8 cellular contexts compared by ENCODE assay signal in genomic region chr18:70931942-70932814, GRCh38.
A peak's percentile ranks its signal among the peaks of the same experiment; 100 is the strongest.
DNase-seq lines count a peak whose midpoint lies in the region; ATAC-seq, FAIRE-seq and TF ChIP-seq lines count a peak whose summit lies in the region.

No MANE protein-coding gene starts in this region.

- peak; percentile 46 to 48 for TF ChIP-seq RAD21 in A549 (conservative IDR thresholded peaks at IDR 0.05 in 1 of 2, IDR thresholded peaks at IDR 0.05 in 1 of 2)

- FAIRE-seq in A549 (lab: Jason Lieb, UNC) = no peak

- H4K20me1 ChIP-seq in mammary epithelial cell (ENCODE audit: insufficient read depth, low read length) = no peaks in the 10 kb centered on the region

- intact Hi-C loops in mammary epithelial cell (cut with micrococcal nuclease) = loop anchor here (2.0 kb wide), 1 partner anchor 1741 kb away; no protein-coding TSS in a partner anchor

- H3K4me1 ChIP-seq in A549 (no peaks in the 10 kb centered on the region), mammary epithelial cell (ENCODE audit: insufficient read depth, low read length) (no peaks in the 10 kb centered on the region)

- ATAC-seq in A549 (peak; percentile 30 to 46; a peak in 1 of 6 replicates), GM19372 (IDR thresholded peaks at IDR 0.05; ENCODE audit: low read depth, unreplicated experiment) (peak; percentile 74)

- TF ChIP-seq CTCF in A549 (IDR thresholded peaks at IDR 0.05) (peak; percentile 57), mammary epithelial cell (conservative IDR thresholded peaks at IDR 0.05 in 1 of 2, IDR thresholded peaks at IDR 0.05 in 1 of 2; ENCODE audit: extremely low read depth in 1 of 2, insufficient read depth in 1 of 2, low read depth in 1 of 2, low read length in 2 of 2) (peak; percentile 37 to 51)

- H3K9me3 Mint-ChIP-seq in T-helper 2 cell treated with Interferon-gamma antibody and Interleukin-4, amounts not matched to agents 5 μg/mL and 100 μg/mL, for 36 hours = no peaks in the 10 kb centered on the region
- H3K9me3 Mint-ChIP-seq in activated CD4-positive, alpha-beta memory T cell treated with anti-CD3 and anti-CD28 coated beads, Interleukin-2, amount 10 ng/mL, durations not matched to agents 7 days and 5 days = no peaks in the 10 kb centered on the region

- H3K9me3 ChIP-seq in A549 (no peaks in the 10 kb centered on the region), mammary epithelial cell (replicated peaks; ENCODE audit: insufficient read depth, low read length) (peaks cover 4% of the 10 kb centered on the region)

- H2AFZ ChIP-seq in mammary epithelial cell (ENCODE audit: low read depth, low read length) = no peak overlapping the region

- 20% methylated on average over 7 of the region's 7 CpGs for WGBS in A549 (ENCODE audit: missing lambda C conversion rate)
- 43% methylated on average over 7 of the region's 7 CpGs for WGBS in mammary epithelial cell (ENCODE audit: low coverage, missing lambda C conversion rate)

- H3K9ac ChIP-seq in mammary epithelial cell (ENCODE audit: insufficient read depth, low read length) = no peak overlapping the region

- H3K4me3 ChIP-seq in A549 (no peak overlapping the region), mammary epithelial cell (replicated peaks in 1 of 3; ENCODE audit: insufficient read depth in 1 of 3, low read depth in 2 of 3, low read length in 3 of 3) (no peak overlapping the region)

- POLR2A ChIA-PET in A549 (lab: Yijun Ruan, JAX) = no interaction called here
- POLR2A ChIA-PET in activated CD4-positive, alpha-beta memory T cell treated with anti-CD3 and anti-CD28 coated beads, Interleukin-2, amount 10 ng/mL, durations not matched to agents 7 days and 5 days (lab: Charles Lee) = no interaction called here

- H3K79me2 ChIP-seq in mammary epithelial cell (ENCODE audit: insufficient read depth, low read length) = no peaks in the 10 kb centered on the region

- CTCF ChIA-PET in A549 (lab: Yijun Ruan, JAX) = interaction anchor here (0.7 to 1.0 kb wide), 3 partner anchors 8 to 1617 kb away, joined by 3 read pairs; partner anchors contain the start of gene CBLN2
- CTCF ChIA-PET in mammary epithelial cell (lab: Charles Lee; ENCODE audit: low non-redundant PET) = no interaction called here
- CTCF ChIA-PET in activated CD4-positive, alpha-beta memory T cell treated with anti-CD3 and anti-CD28 coated beads, Interleukin-2, amount 10 ng/mL, durations not matched to agents 7 days and 5 days (lab: Charles Lee) = interaction anchor here (0.8 kb wide), 1 partner anchor 8 kb away, joined by 3 read pairs; no protein-coding TSS in a partner anchor

- no peak overlapping the region for H3K4me3 Mint-ChIP-seq in T-helper 2 cell treated with Interferon-gamma antibody and Interleukin-4, amounts not matched to agents 5 μg/mL and 100 μg/mL, for 36 hours
- H3K4me3 Mint-ChIP-seq in activated CD4-positive, alpha-beta memory T cell treated with anti-CD3 and anti-CD28 coated beads, Interleukin-2, amount 10 ng/mL, durations not matched to agents 7 days and 5 days = no peak overlapping the region

- H3K27me3 Mint-ChIP-seq in T-helper 2 cell treated with Interferon-gamma antibody and Interleukin-4, amounts not matched to agents 5 μg/mL and 100 μg/mL, for 36 hours (ENCODE audit: low read depth) = no peaks in the 10 kb centered on the region
- H3K27me3 Mint-ChIP-seq in activated CD4-positive, alpha-beta memory T cell treated with anti-CD3 and anti-CD28 coated beads, Interleukin-2, amount 10 ng/mL, durations not matched to agents 7 days and 5 days = no peaks in the 10 kb centered on the region

- TF ChIP-seq EP300 in A549 (IDR thresholded peaks at IDR 0.05) = no peak

- no peaks in the 10 kb centered on the region for H3K36me3 ChIP-seq in mammary epithelial cell (ENCODE audit: insufficient read depth, low read length)

- dilution Hi-C loops in mammary epithelial cell (cut with HindIII; ENCODE audit: low sequenced_read_pairs) = no loop called here

- H3K27ac Mint-ChIP-seq in T-helper 2 cell treated with Interferon-gamma antibody and Interleukin-4, amounts not matched to agents 5 μg/mL and 100 μg/mL, for 36 hours = no peak overlapping the region
- no peak overlapping the region for H3K27ac Mint-ChIP-seq in activated CD4-positive, alpha-beta memory T cell treated with anti-CD3 and anti-CD28 coated beads, Interleukin-2, amount 10 ng/mL, durations not matched to agents 7 days and 5 days

- no peaks in the 10 kb centered on the region for H3K36me3 Mint-ChIP-seq in T-helper 2 cell treated with Interferon-gamma antibody and Interleukin-4, amounts not matched to agents 5 μg/mL and 100 μg/mL, for 36 hours (ENCODE audit: low read depth)
- H3K36me3 Mint-ChIP-seq in activated CD4-positive, alpha-beta memory T cell treated with anti-CD3 and anti-CD28 coated beads, Interleukin-2, amount 10 ng/mL, durations not matched to agents 7 days and 5 days (ENCODE audit: low read depth) = no peaks in the 10 kb centered on the region

- in situ Hi-C loops in mammary epithelial cell (cut with MboI; ENCODE audit: low sequenced_read_pairs in 2 of 2) = no loop called here

- H3K27ac ChIP-seq in A549 (no peak overlapping the region), mammary epithelial cell (ENCODE audit: insufficient read depth, low read depth, low read length) (no peak overlapping the region)

- DNase-seq in A549 (ENCODE audit: low read depth in 1 of 2, low spot score in 1 of 2) (peak in 1 of 2 experiments; percentile 32), NCI-H2196 treated with DMSO at 0.1 percent for 48 hours (lab: John Stamatoyannopoulos, UW; ENCODE audit: unreplicated experiment) (peak; percentile 6), mammary epithelial cell (peak; percentile 1), middle frontal gyrus (ENCODE audit: extremely low spot score, low spot score) (peak; percentile 24), GDM1 (lab: John Stamatoyannopoulos, UW) (no peak)
- DNase-seq in T-helper 2 cell treated with Interferon-gamma antibody and Interleukin-4, amounts not matched to agents 5 μg/mL and 100 μg/mL, for 36 hours (ENCODE audit: low spot score) = no peak
- DNase-seq in activated CD4-positive, alpha-beta memory T cell treated with anti-CD3 and anti-CD28 coated beads, Interleukin-2, amount 10 ng/mL, durations not matched to agents 7 days and 5 days = no peak

- no peak for TF ChIP-seq POLR2A in A549 (IDR thresholded peaks at IDR 0.05; ENCODE audit: low read length)

- H3K27me3 ChIP-seq in mammary epithelial cell (ENCODE audit: insufficient read depth, low read length) = no peaks in the 10 kb centered on the region

- H3K4me1 Mint-ChIP-seq in T-helper 2 cell treated with Interferon-gamma antibody and Interleukin-4, amounts not matched to agents 5 μg/mL and 100 μg/mL, for 36 hours (ENCODE audit: low read depth) = no peaks in the 10 kb centered on the region
- H3K4me1 Mint-ChIP-seq in activated CD4-positive, alpha-beta memory T cell treated with anti-CD3 and anti-CD28 coated beads, Interleukin-2, amount 10 ng/mL, durations not matched to agents 7 days and 5 days = no peaks in the 10 kb centered on the region

- no TSS peak for BruUV-seq in mammary epithelial cell (replicated peaks; lab: Mats Ljungman, UMichigan)

- H3K4me2 ChIP-seq in A549 (no peak overlapping the region), mammary epithelial cell (ENCODE audit: insufficient read depth, low read depth, low read length) (no peak overlapping the region)

TF ChIP-seq in A549, 52 proteins besides CTCF, POLR2A, EP300 and RAD21:
- TF ChIP-seq SMC3 (IDR thresholded peaks at IDR 0.05) (peak; percentile 47; the same call in 2 of the 3 replicates), HES2 (IDR thresholded peaks at IDR 0.05) (no peak)

Comparison
In these comparisons a context has a peak if more than half of its experiments do, and no peak if none do; other contexts are left out.
1. DNase-seq: peak in NCI-H2196 treated with DMSO at 0.1 percent for 48 hours (single experiment), mammary epithelial cell (single experiment) and middle frontal gyrus (single experiment); none in T-helper 2 cell treated with Interferon-gamma antibody and Interleukin-4, amounts not matched to agents 5 μg/mL and 100 μg/mL, for 36 hours (single experiment), GDM1 (single experiment) and activated CD4-positive, alpha-beta memory T cell treated with anti-CD3 and anti-CD28 coated beads, Interleukin-2, amount 10 ng/mL, durations not matched to agents 7 days and 5 days (single experiment).